ENCODE assay signal across 13 cellular contexts in the genomic region with DNA sequence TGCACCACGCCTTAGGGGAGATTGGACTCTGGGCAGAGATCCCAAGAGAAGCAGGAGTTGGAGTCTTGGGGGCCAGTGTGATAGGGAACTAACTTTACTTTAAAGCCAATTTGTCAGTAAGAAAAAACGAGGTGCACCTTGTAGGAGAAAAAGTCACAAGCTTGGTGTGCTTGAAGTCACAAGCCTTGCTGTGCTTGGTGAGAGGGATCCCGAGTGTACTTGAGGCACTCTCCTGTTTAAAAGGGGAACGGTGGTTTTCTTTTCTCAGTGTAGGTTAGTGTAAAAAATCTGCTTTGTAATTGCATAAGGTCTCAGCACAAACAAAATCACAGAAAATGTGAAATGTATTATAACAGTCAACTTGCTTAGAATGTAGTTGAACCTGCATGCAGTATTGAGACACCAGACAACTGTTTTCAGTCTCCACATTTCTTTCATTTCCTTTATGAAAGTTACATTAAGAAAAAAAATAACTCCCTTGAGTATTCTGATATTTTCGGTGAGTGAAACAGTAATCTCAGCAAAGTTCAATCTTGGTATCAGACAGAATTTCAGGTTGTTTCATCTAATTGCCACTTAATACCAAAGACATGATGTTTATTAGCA.
A peak's percentile ranks its signal among the peaks of the same experiment; 100 is the strongest.
DNase-seq lines count a peak whose midpoint lies in the region; ATAC-seq and TF ChIP-seq lines count a peak whose summit lies in the region.
"Had no signal": no experiment of that assay in that cellular context is flagged by ENCODE, and none has a peak within 500 bp of the region (broad histone marks: within the 10 kb centered on the region; RNA-seq: fewer than 3 reads in every experiment).

No MANE protein-coding gene starts in this region.

- H3K36me3 Mint-ChIP-seq in naive thymus-derived CD4-positive, alpha-beta T cell: no peaks in the 10 kb centered on the region
- H3K36me3 Mint-ChIP-seq: brain had no signal

- TF ChIP-seq CTCF in vagina (IDR thresholded peaks at IDR 0.05): no peak

- H3K4me3 Mint-ChIP-seq in naive thymus-derived CD4-positive, alpha-beta T cell: peak overlapping the region in 6 of 10 donors; percentile 65 to 82 (median 70)
- H3K4me3 Mint-ChIP-seq: brain had no signal

- peak; percentile 30 to 50 for ATAC-seq in activated CD4-positive, CD25-positive, alpha-beta regulatory T cell treated with anti-CD3 and anti-CD28 coated beads, Interleukin-2, amount 50 U/mL, for 24 hours
- peak; percentile 52 for ATAC-seq in GM21515 (IDR thresholded peaks at IDR 0.05; ENCODE audit: unreplicated experiment)
- ATAC-seq in HG03378 (IDR thresholded peaks at IDR 0.05; ENCODE audit: unreplicated experiment): peak; percentile 58
- no peak for ATAC-seq in naive thymus-derived CD4-positive, alpha-beta T cell

- peak overlapping the region in 1 of 9 donors; percentile 72 for H3K27ac Mint-ChIP-seq in naive thymus-derived CD4-positive, alpha-beta T cell
- H3K27ac Mint-ChIP-seq: brain had no signal

- no peak for TF ChIP-seq POLR2A in vagina (IDR thresholded peaks at IDR 0.05)

- no peaks in the 10 kb centered on the region for H3K27me3 ChIP-seq in naive thymus-derived CD4-positive, alpha-beta T cell (ENCODE audit: control insufficient read depth in 2 of 2, insufficient read depth in 2 of 2, low read length in 2 of 2)
- H3K27me3 ChIP-seq in vagina: no peaks in the 10 kb centered on the region

- DNase-seq in activated CD4-positive, CD25-positive, alpha-beta regulatory T cell treated with anti-CD3 and anti-CD28 coated beads, Interleukin-2, amount 50 U/mL, for 72 hours: no peak
- no peak for DNase-seq in naive thymus-derived CD4-positive, alpha-beta T cell
- DNase-seq in iPS-NIHi7 (ENCODE audit: extremely low spot score) (no peak), vagina (ENCODE audit: extremely low spot score in 2 of 2) (no peak), GDM1 (lab: John Stamatoyannopoulos, UW) (no peak)
- DNase-seq: H7, kidney glomerular epithelial cell, NCI-H2107 had no signal

- H3K36me3 ChIP-seq in naive thymus-derived CD4-positive, alpha-beta T cell (ENCODE audit: control insufficient read depth in 2 of 3, insufficient read depth in 3 of 3, low read length in 3 of 3): no peaks in the 10 kb centered on the region
- H3K36me3 ChIP-seq in vagina: no peaks in the 10 kb centered on the region

- H3K9me3 Mint-ChIP-seq in naive thymus-derived CD4-positive, alpha-beta T cell: peaks cover 0 to 5% (median 0%) of the 10 kb centered on the region in 11 donors

- no peak overlapping the region for H3K4me3 ChIP-seq in naive thymus-derived CD4-positive, alpha-beta T cell (ENCODE audit: low read length)
- no peak overlapping the region for H3K4me3 ChIP-seq in vagina

- intact Hi-C loops in naive thymus-derived CD4-positive, alpha-beta T cell (cut with micrococcal nuclease): no loop called here
- intact Hi-C loops in vagina (cut with DNase I): no loop called here

- H3K27me3 Mint-ChIP-seq in naive thymus-derived CD4-positive, alpha-beta T cell: peaks cover 0 to 12% (median 9%) of the 10 kb centered on the region in 5 donors

- POLR2A ChIA-PET in naive thymus-derived CD4-positive, alpha-beta T cell (lab: Charles Lee): no interaction called here

- no peak overlapping the region for H3K27ac ChIP-seq in naive thymus-derived CD4-positive, alpha-beta T cell (ENCODE audit: low read depth, low read length)
- no peak overlapping the region for H3K27ac ChIP-seq in vagina
- H3K27ac ChIP-seq: 22Rv1 had no signal

- H3K4me1 ChIP-seq in naive thymus-derived CD4-positive, alpha-beta T cell (ENCODE audit: control insufficient read depth in 2 of 2, insufficient read depth in 2 of 2, low read length in 2 of 2): no peaks in the 10 kb centered on the region
- H3K4me1 ChIP-seq in vagina: no peaks in the 10 kb centered on the region

- no peaks in the 10 kb centered on the region for H3K9me3 ChIP-seq in naive thymus-derived CD4-positive, alpha-beta T cell (ENCODE audit: control insufficient read depth in 2 of 3, low read length in 3 of 3)
- H3K9me3 ChIP-seq in vagina: no peaks in the 10 kb centered on the region

- CTCF ChIA-PET in naive thymus-derived CD4-positive, alpha-beta T cell (lab: Charles Lee): no interaction called here

- peaks cover 3 to 23% (median 17%) of the 10 kb centered on the region in 7 donors for H3K4me1 Mint-ChIP-seq in naive thymus-derived CD4-positive, alpha-beta T cell
- H3K4me1 Mint-ChIP-seq: brain had no signal
